In the genomic region with DNA sequence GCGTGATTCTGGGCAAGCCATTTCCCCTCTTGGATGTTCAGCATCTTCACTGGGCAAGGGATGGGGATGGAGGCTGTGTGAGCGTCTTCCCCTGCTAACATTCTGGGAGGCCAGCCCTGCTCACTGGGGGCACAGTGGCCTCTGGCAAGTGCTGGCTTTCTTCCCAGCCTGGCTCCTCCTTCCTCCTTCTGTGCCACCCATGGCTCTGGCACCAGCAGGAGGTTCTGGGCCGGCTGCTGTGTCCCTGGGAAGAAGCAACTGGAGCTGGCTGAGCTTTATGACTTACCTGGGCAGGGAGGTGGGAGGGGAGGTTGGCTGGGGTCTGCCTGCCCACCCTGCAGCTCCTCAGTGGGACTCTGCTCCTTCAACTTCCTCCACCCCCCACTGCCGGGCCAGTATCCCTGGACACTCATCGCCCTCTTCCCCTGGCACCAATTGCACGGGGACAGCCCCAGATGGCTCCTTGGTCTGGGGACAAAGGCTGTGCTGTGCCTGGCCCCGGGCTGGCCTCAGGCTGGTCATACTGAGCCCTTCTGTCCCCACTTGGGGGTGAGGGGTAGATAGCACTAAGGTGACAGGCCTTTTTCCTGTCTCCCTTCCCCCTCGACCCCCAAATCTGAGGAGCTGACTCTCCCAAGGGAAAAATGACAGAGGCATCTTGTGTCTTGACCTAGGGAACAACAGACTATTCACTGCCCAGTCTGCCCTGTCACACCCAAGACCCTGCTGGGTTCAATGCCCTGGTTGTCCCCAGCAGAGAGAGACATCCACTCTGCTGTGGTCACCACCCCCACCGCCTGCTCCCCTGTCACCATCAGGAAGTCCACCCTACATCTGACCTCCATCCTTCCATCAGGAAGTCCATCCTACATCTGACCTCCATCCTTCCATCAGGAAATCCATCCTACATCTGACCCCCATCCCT, we compare ENCODE assay signal across 12 cellular contexts. TPM values are rescaled to one million over a fixed set of nuclear protein-coding genes. Genes with fewer than 3 reads are reported as not detected.
A peak's percentile ranks its signal among the peaks of the same experiment; 100 is the strongest.
DNase-seq lines count a peak whose midpoint lies in the region; ATAC-seq and TF ChIP-seq lines count a peak whose summit lies in the region.
"Had no signal": no experiment of that assay in that cellular context is flagged by ENCODE, and none has a peak within 500 bp of the region (broad histone marks: within the 10 kb centered on the region; RNA-seq: fewer than 3 reads in every experiment).

No MANE protein-coding gene starts in this region.

- in situ Hi-C loops in GM13976 (cut with MboI; ENCODE audit: low sequenced_read_pairs, unreplicated experiment) = no loop called here

- H3K9me3 Mint-ChIP-seq in activated CD8-positive, alpha-beta T cell treated with anti-CD3 and anti-CD28 coated beads, Interleukin-2, amount 10 ng/mL, durations not matched to agents 7 days and 5 days (ENCODE audit: insufficient read depth) = no peaks in the 10 kb centered on the region
- H3K9me3 Mint-ChIP-seq in activated CD8-positive, alpha-beta T cell treated with anti-CD3 and anti-CD28 coated beads for 36 hours = no peaks in the 10 kb centered on the region
- H3K9me3 Mint-ChIP-seq in activated naive CD4-positive, alpha-beta T cell treated with anti-CD3 and anti-CD28 coated beads, Interleukin-2, amount 10 ng/mL, durations not matched to agents 7 days and 5 days = no peaks in the 10 kb centered on the region
- no peaks in the 10 kb centered on the region for H3K9me3 Mint-ChIP-seq in activated naive CD8-positive, alpha-beta T cell treated with anti-CD3 and anti-CD28 coated beads, Interleukin-2, amount 50 U/mL, for 24 hours
- H3K9me3 Mint-ChIP-seq: effector memory CD8-positive, alpha-beta T cell had no signal

- H3K36me3 ChIP-seq in mucosa of descending colon (ENCODE audit: low read depth) (no peaks in the 10 kb centered on the region), testis (ENCODE audit: low read depth, missing control alignments) (no peaks in the 10 kb centered on the region)
- H3K36me3 ChIP-seq: gastrocnemius medialis, neutrophil had no signal

- intact Hi-C loops in activated CD8-positive, alpha-beta T cell treated with anti-CD3 and anti-CD28 coated beads for 36 hours (cut with micrococcal nuclease) = no loop called here
- intact Hi-C loops in mucosa of descending colon (cut with DNase I, micrococcal nuclease) = no loop called here
- intact Hi-C loops in testis (cut with DNase I; ENCODE audit: low total_unique reads) = no loop called here

- CTCF ChIA-PET in activated CD8-positive, alpha-beta T cell treated with anti-CD3 and anti-CD28 coated beads, Interleukin-2, amount 10 ng/mL, durations not matched to agents 7 days and 5 days (lab: Charles Lee) = interaction anchor here (1.0 to 7.0 kb wide), 2 partner anchors 11 to 33 kb away, joined by 4 to 274 read pairs; no protein-coding TSS in a partner anchor
- CTCF ChIA-PET in activated CD8-positive, alpha-beta T cell treated with anti-CD3 and anti-CD28 coated beads for 36 hours (lab: Charles Lee) = interaction anchor here (2.1 to 8.9 kb wide), 2 partner anchors 10 to 33 kb away, joined by 4 to 292 read pairs; no protein-coding TSS in a partner anchor
- CTCF ChIA-PET in activated naive CD4-positive, alpha-beta T cell treated with anti-CD3 and anti-CD28 coated beads, Interleukin-2, amount 10 ng/mL, durations not matched to agents 7 days and 5 days (lab: Charles Lee) = no interaction called here

- no peak for ATAC-seq in activated CD8-positive, alpha-beta T cell treated with anti-CD3 and anti-CD28 coated beads, Interleukin-2, amount 10 ng/mL, durations not matched to agents 7 days and 5 days
- ATAC-seq in activated CD8-positive, alpha-beta T cell treated with anti-CD3 and anti-CD28 coated beads for 36 hours = no peak
- peak; percentile 12 for ATAC-seq in mucosa of descending colon
- no peak for ATAC-seq in activated naive CD8-positive, alpha-beta T cell treated with anti-CD3 and anti-CD28 coated beads, Interleukin-2, amount 50 U/mL, for 24 hours
- ATAC-seq: effector memory CD8-positive, alpha-beta T cell; gastrocnemius medialis had no signal

- H3K27ac ChIP-seq in testis = no peak overlapping the region
- H3K27ac ChIP-seq: gastrocnemius medialis, neutrophil had no signal

- H3K4me1 ChIP-seq in mucosa of descending colon (ENCODE audit: low read depth) (peaks cover 23% of the 10 kb centered on the region), testis (peaks cover 10% of the 10 kb centered on the region)

- no peaks in the 10 kb centered on the region for H3K27me3 ChIP-seq in testis
- H3K27me3 ChIP-seq: gastrocnemius medialis, neutrophil had no signal

- no peaks in the 10 kb centered on the region for H3K36me3 Mint-ChIP-seq in activated CD8-positive, alpha-beta T cell treated with anti-CD3 and anti-CD28 coated beads, Interleukin-2, amount 10 ng/mL, durations not matched to agents 7 days and 5 days (ENCODE audit: low read depth)
- no peaks in the 10 kb centered on the region for H3K36me3 Mint-ChIP-seq in activated CD8-positive, alpha-beta T cell treated with anti-CD3 and anti-CD28 coated beads for 36 hours (ENCODE audit: low read depth)
- H3K36me3 Mint-ChIP-seq in activated naive CD4-positive, alpha-beta T cell treated with anti-CD3 and anti-CD28 coated beads, Interleukin-2, amount 10 ng/mL, durations not matched to agents 7 days and 5 days = no peaks in the 10 kb centered on the region
- no peaks in the 10 kb centered on the region for H3K36me3 Mint-ChIP-seq in activated naive CD8-positive, alpha-beta T cell treated with anti-CD3 and anti-CD28 coated beads, Interleukin-2, amount 50 U/mL, for 24 hours (ENCODE audit: low read depth)

- H3K27ac Mint-ChIP-seq in activated CD8-positive, alpha-beta T cell treated with anti-CD3 and anti-CD28 coated beads, Interleukin-2, amount 10 ng/mL, durations not matched to agents 7 days and 5 days = peak overlapping the region; percentile 39
- no peak overlapping the region for H3K27ac Mint-ChIP-seq in activated CD8-positive, alpha-beta T cell treated with anti-CD3 and anti-CD28 coated beads for 36 hours
- no peak overlapping the region for H3K27ac Mint-ChIP-seq in activated naive CD4-positive, alpha-beta T cell treated with anti-CD3 and anti-CD28 coated beads, Interleukin-2, amount 10 ng/mL, durations not matched to agents 7 days and 5 days
- no peak overlapping the region for H3K27ac Mint-ChIP-seq in activated naive CD8-positive, alpha-beta T cell treated with anti-CD3 and anti-CD28 coated beads, Interleukin-2, amount 50 U/mL, for 24 hours

- no peak overlapping the region for H3K4me3 ChIP-seq in mucosa of descending colon
- H3K4me3 ChIP-seq in testis = no peak overlapping the region
- H3K4me3 ChIP-seq: gastrocnemius medialis had no signal

- POLR2A ChIA-PET in activated CD8-positive, alpha-beta T cell treated with anti-CD3 and anti-CD28 coated beads, Interleukin-2, amount 10 ng/mL, durations not matched to agents 7 days and 5 days (lab: Charles Lee) = no interaction called here
- POLR2A ChIA-PET in activated CD8-positive, alpha-beta T cell treated with anti-CD3 and anti-CD28 coated beads for 36 hours (lab: Charles Lee) = no interaction called here

- no peak for DNase-seq in activated CD8-positive, alpha-beta T cell treated with anti-CD3 and anti-CD28 coated beads, Interleukin-2, amount 10 ng/mL, durations not matched to agents 7 days and 5 days
- DNase-seq in activated CD8-positive, alpha-beta T cell treated with anti-CD3 and anti-CD28 coated beads for 36 hours = no peak
- DNase-seq in cerebellum (ENCODE audit: low spot score) = peak; percentile 58
- DNase-seq in mucosa of descending colon = no peak
- peak; percentile 50 for DNase-seq in testis
- no peak for DNase-seq in GM13976 (ENCODE audit: low spot score)
- DNase-seq in activated naive CD4-positive, alpha-beta T cell treated with anti-CD3 and anti-CD28 coated beads, Interleukin-2, amount 10 ng/mL, durations not matched to agents 7 days and 5 days = no peak
- no peak for DNase-seq in activated naive CD8-positive, alpha-beta T cell treated with anti-CD3 and anti-CD28 coated beads, Interleukin-2, amount 50 U/mL, for 24 hours
- DNase-seq: DMS153; effector memory CD8-positive, alpha-beta T cell; gastrocnemius medialis had no signal

- H3K27me3 Mint-ChIP-seq in activated CD8-positive, alpha-beta T cell treated with anti-CD3 and anti-CD28 coated beads, Interleukin-2, amount 10 ng/mL, durations not matched to agents 7 days and 5 days (ENCODE audit: low read depth) = no peaks in the 10 kb centered on the region
- H3K27me3 Mint-ChIP-seq in activated CD8-positive, alpha-beta T cell treated with anti-CD3 and anti-CD28 coated beads for 36 hours = no peaks in the 10 kb centered on the region
- H3K27me3 Mint-ChIP-seq in activated naive CD4-positive, alpha-beta T cell treated with anti-CD3 and anti-CD28 coated beads, Interleukin-2, amount 10 ng/mL, durations not matched to agents 7 days and 5 days = peaks cover 7% of the 10 kb centered on the region
- H3K27me3 Mint-ChIP-seq in activated naive CD8-positive, alpha-beta T cell treated with anti-CD3 and anti-CD28 coated beads, Interleukin-2, amount 50 U/mL, for 24 hours = no peaks in the 10 kb centered on the region

- 80 to 91% methylated on average over 6 to 9 of the region's 9 CpGs for WGBS in testis, 2 donors

- no peak for TF ChIP-seq CTCF in activated CD8-positive, alpha-beta T cell treated with anti-CD3 and anti-CD28 coated beads for 36 hours (IDR thresholded peaks at IDR 0.05)
- no peak for TF ChIP-seq CTCF in mucosa of descending colon (IDR thresholded peaks at IDR 0.05)
- no peak for TF ChIP-seq CTCF in testis (IDR thresholded peaks at IDR 0.05)
- no peak for TF ChIP-seq CTCF in GM13976 (IDR thresholded peaks at IDR 0.05; ENCODE audit: borderline replicate concordance, control extremely low read depth, extremely low read depth, insufficient read depth, missing control alignments)

- no peaks in the 10 kb centered on the region for H3K4me1 Mint-ChIP-seq in activated CD8-positive, alpha-beta T cell treated with anti-CD3 and anti-CD28 coated beads, Interleukin-2, amount 10 ng/mL, durations not matched to agents 7 days and 5 days (ENCODE audit: low read depth)
- H3K4me1 Mint-ChIP-seq in activated CD8-positive, alpha-beta T cell treated with anti-CD3 and anti-CD28 coated beads for 36 hours (ENCODE audit: low read depth) = no peaks in the 10 kb centered on the region
- H3K4me1 Mint-ChIP-seq in activated naive CD4-positive, alpha-beta T cell treated with anti-CD3 and anti-CD28 coated beads, Interleukin-2, amount 10 ng/mL, durations not matched to agents 7 days and 5 days = no peaks in the 10 kb centered on the region
- H3K4me1 Mint-ChIP-seq in activated naive CD8-positive, alpha-beta T cell treated with anti-CD3 and anti-CD28 coated beads, Interleukin-2, amount 50 U/mL, for 24 hours = peaks cover 8% of the 10 kb centered on the region

- TF ChIP-seq POLR2A in testis (IDR thresholded peaks at IDR 0.05) = no peak

- H3K9me3 ChIP-seq in mucosa of descending colon (no peaks in the 10 kb centered on the region), testis (no peaks in the 10 kb centered on the region)
- H3K9me3 ChIP-seq: gastrocnemius medialis, neutrophil had no signal

- no peak overlapping the region for H3K4me3 Mint-ChIP-seq in activated CD8-positive, alpha-beta T cell treated with anti-CD3 and anti-CD28 coated beads, Interleukin-2, amount 10 ng/mL, durations not matched to agents 7 days and 5 days
- no peak overlapping the region for H3K4me3 Mint-ChIP-seq in activated CD8-positive, alpha-beta T cell treated with anti-CD3 and anti-CD28 coated beads for 36 hours
- no peak overlapping the region for H3K4me3 Mint-ChIP-seq in activated naive CD4-positive, alpha-beta T cell treated with anti-CD3 and anti-CD28 coated beads, Interleukin-2, amount 10 ng/mL, durations not matched to agents 7 days and 5 days
- H3K4me3 Mint-ChIP-seq in activated naive CD8-positive, alpha-beta T cell treated with anti-CD3 and anti-CD28 coated beads, Interleukin-2, amount 50 U/mL, for 24 hours = no peak overlapping the region
- H3K4me3 Mint-ChIP-seq: effector memory CD8-positive, alpha-beta T cell had no signal

RNA-seq across cellular contexts. Expression of a gene that starts 14.4 kb away (rescaled TPM):
- total RNA-seq in activated CD8-positive, alpha-beta T cell treated with anti-CD3 and anti-CD28 coated beads, Interleukin-2, amount 10 ng/mL, durations not matched to agents 7 days and 5 days = 1 to 10 TPM; 4.5 to 6.0 TPM
- total RNA-seq in activated CD8-positive, alpha-beta T cell treated with anti-CD3 and anti-CD28 coated beads for 36 hours = 10 to 100 TPM in 1 of 2 experiments, 1 to 10 TPM in 1; 8.4 to 10.4 TPM
- 1.00 TPM for total RNA-seq in cerebellum
- 10 to 100 TPM; 32.1 to 41.2 (median 37.0) TPM for total RNA-seq in mucosa of descending colon
- 1 to 10 TPM; 6.5 to 8.5 TPM for total RNA-seq in testis
- polyA plus RNA-seq in testis (ENCODE audit: insufficient read depth, low read depth, low replicate concordance) = 9.2 TPM

Comparison
In these comparisons a context has a peak if more than half of its experiments do, and no peak if none do; other contexts are left out.
1. DNase-seq: peak in cerebellum (single experiment) and testis (single experiment); none in activated CD8-positive, alpha-beta T cell treated with anti-CD3 and anti-CD28 coated beads, Interleukin-2, amount 10 ng/mL, durations not matched to agents 7 days and 5 days (single experiment), activated CD8-positive, alpha-beta T cell treated with anti-CD3 and anti-CD28 coated beads for 36 hours (single experiment), mucosa of descending colon (0 of 3), GM13976 (single experiment), activated naive CD4-positive, alpha-beta T cell treated with anti-CD3 and anti-CD28 coated beads, Interleukin-2, amount 10 ng/mL, durations not matched to agents 7 days and 5 days (single experiment) and activated naive CD8-positive, alpha-beta T cell treated with anti-CD3 and anti-CD28 coated beads, Interleukin-2, amount 50 U/mL, for 24 hours (single experiment).